Comparison of ENCODE assay signal across 8 cellular contexts in the genomic region with DNA sequence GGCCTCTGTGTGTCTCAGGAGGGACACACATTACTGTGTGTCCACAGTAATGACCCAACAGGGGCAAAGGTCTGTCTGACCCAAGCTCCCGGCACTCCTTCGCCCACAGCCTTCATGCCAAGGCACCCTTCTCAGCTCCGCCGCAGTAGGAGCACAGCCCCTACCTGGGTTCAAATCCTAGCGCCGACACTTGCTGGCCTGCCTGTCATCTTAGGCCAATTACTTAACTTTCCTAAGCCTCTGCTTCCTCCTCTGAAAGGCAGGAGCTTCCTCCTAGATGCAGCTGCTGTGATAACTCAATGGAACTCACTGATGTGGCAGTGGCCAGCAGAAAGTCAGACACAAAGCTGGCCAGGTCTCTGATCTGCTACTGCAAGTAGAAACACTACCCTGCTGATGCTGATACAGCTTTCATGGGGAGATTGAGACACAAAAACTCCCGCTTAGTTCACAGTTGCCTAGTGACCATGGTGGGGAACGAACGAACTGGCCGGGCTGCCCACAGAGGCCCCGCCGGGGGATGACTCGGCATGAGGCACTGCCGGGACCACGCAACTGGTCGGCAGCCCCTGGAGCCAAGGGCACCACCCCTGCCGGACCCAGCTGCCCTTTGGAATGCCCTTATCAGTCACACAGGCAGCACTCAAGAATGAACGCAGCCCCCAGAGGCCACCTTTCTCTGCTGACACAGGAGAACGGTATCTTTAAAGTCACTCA. TPM values are rescaled to one million over a fixed set of nuclear protein-coding genes. Genes with fewer than 3 reads are reported as not detected.
DNase-seq lines count a peak whose midpoint lies in the region; ATAC-seq, FAIRE-seq and TF ChIP-seq lines count a peak whose summit lies in the region.

No MANE protein-coding gene starts in this region.

- ATAC-seq in HG03469 (IDR thresholded peaks at IDR 0.05; ENCODE audit: unreplicated experiment), result no peak

- H3K9me3 Mint-ChIP-seq in MCF 10A (ENCODE audit: unreplicated experiment), result no peaks in the 10 kb centered on the region

- H3K79me2 ChIP-seq in keratinocyte (ENCODE audit: control insufficient read depth, insufficient read depth, low read length), result peaks cover 79% of the 10 kb centered on the region

- H3K9me1 ChIP-seq in keratinocyte (ENCODE audit: control insufficient read depth, extremely low read depth, insufficient read depth, low read length), result peaks cover 11% of the 10 kb centered on the region

- H3K27me3 ChIP-seq in breast epithelium (no peaks in the 10 kb centered on the region), adipocyte (replicated peaks; ENCODE audit: control insufficient read depth, insufficient read depth, low read length) (no peaks in the 10 kb centered on the region), keratinocyte (ENCODE audit: control insufficient read depth, extremely low read depth, insufficient read depth, low read length) (no peaks in the 10 kb centered on the region), stomach smooth muscle (ENCODE audit: control insufficient read depth in 1 of 2, insufficient read depth in 2 of 2, low read length in 2 of 2) (no peaks in the 10 kb centered on the region)

- BruUV-seq in MCF 10A (replicated peaks; lab: Mats Ljungman, UMichigan), result no TSS peak

- intact Hi-C loops in breast epithelium (cut with DNase I; ENCODE audit: low total_unique reads), result no loop called here
- intact Hi-C loops in MCF 10A (cut with micrococcal nuclease), result no loop called here

- dilution Hi-C loops in keratinocyte (cut with MboI; ENCODE audit: extremely low pct_ligation_motif_present, low sequenced_read_pairs), result no loop called here

- POLR2A ChIA-PET in MCF 10A (lab: Yijun Ruan, JAX), result interaction anchor here (3.3 kb wide), 1 partner anchor 14 kb away, joined by 38 read pairs; no protein-coding TSS in a partner anchor

- peak overlapping the region in 1 of 3 donors; percentile 25 for H3K4me3 ChIP-seq in breast epithelium
- peak overlapping the region; percentile 42 for H3K4me3 ChIP-seq in adipocyte (ENCODE audit: low read length)
- peak overlapping the region in 2 of 3 experiments; percentile 11 to 29 for H3K4me3 ChIP-seq in keratinocyte (ENCODE audit: control insufficient read depth in 2 of 3, extremely low read depth in 1 of 3, insufficient read depth in 2 of 3, low read depth in 1 of 3, low read length in 3 of 3)
- H3K4me3 ChIP-seq in stomach smooth muscle (ENCODE audit: low read length in 2 of 2), result peak overlapping the region; percentile 31 to 58

- no peak overlapping the region for H2AFZ ChIP-seq in keratinocyte (ENCODE audit: control insufficient read depth, low read length)

- CTCF ChIA-PET in MCF 10A (lab: Yijun Ruan, JAX), result interaction anchor here (0.6 to 3.1 kb wide), 10 partner anchors 12 to 333 kb away, joined by 3 to 31 read pairs (median 3); a partner anchor contains a TSS

- no peak for FAIRE-seq in keratinocyte (lab: Jason Lieb, UNC)

- H3K27ac ChIP-seq in breast epithelium (peak overlapping the region; percentile 68 to 75), keratinocyte (ENCODE audit: control insufficient read depth, insufficient read depth, low read length) (peak overlapping the region; percentile 80), stomach smooth muscle (ENCODE audit: low read length) (peak overlapping the region; percentile 99)

- peaks cover 23% of the 10 kb centered on the region for H3K36me3 Mint-ChIP-seq in MCF 10A (ENCODE audit: insufficient read depth, unreplicated experiment)

- DNase-seq in breast epithelium (ENCODE audit: low spot score in 2 of 2) (no peak), MCF 10A (ENCODE audit: unreplicated experiment) (no peak), adipocyte (ENCODE audit: low read depth) (peak; percentile 79), keratinocyte (ENCODE audit: low read depth, low spot score) (no peak), RPMI8226 (no peak), NCI-H774 (lab: John Stamatoyannopoulos, UW) (no peak)

- H3K4me1 ChIP-seq in breast epithelium, result peaks cover 7 to 23% of the 10 kb centered on the region in 2 donors
- H3K4me1 ChIP-seq in adipocyte (ENCODE audit: control insufficient read depth, insufficient read depth, low read length), result peaks cover 51% of the 10 kb centered on the region
- H3K4me1 ChIP-seq in keratinocyte (ENCODE audit: control insufficient read depth, extremely low read depth, insufficient read depth, low read length), result peaks cover 65% of the 10 kb centered on the region
- H3K4me1 ChIP-seq in stomach smooth muscle (ENCODE audit: control insufficient read depth, insufficient read depth, low read length), result peaks cover 86% of the 10 kb centered on the region

- H3K4me1 Mint-ChIP-seq in MCF 10A (ENCODE audit: insufficient read depth, unreplicated experiment), result peaks cover 30% of the 10 kb centered on the region

- peak overlapping the region; percentile 60 for H3K4me2 ChIP-seq in keratinocyte (ENCODE audit: control insufficient read depth, extremely low read depth, insufficient read depth, low read depth, low read length)

- no peak overlapping the region for H3K27ac Mint-ChIP-seq in MCF 10A (ENCODE audit: low read depth, unreplicated experiment)

- H3K9ac ChIP-seq in adipocyte (ENCODE audit: low read length), result peak overlapping the region; percentile 49
- H3K9ac ChIP-seq in keratinocyte (ENCODE audit: control insufficient read depth, extremely low read depth, insufficient read depth, low read length), result peak overlapping the region; percentile 42
- H3K9ac ChIP-seq in stomach smooth muscle (ENCODE audit: low read length in 2 of 2), result peak overlapping the region; percentile 31 to 69

- H3K4me3 Mint-ChIP-seq in MCF 10A (ENCODE audit: unreplicated experiment), result no peak overlapping the region

- no peak for TF ChIP-seq POLR2A in breast epithelium (IDR thresholded peaks at IDR 0.05)

- H3K36me3 ChIP-seq in breast epithelium, result no peaks in the 10 kb centered on the region
- peaks cover 38% of the 10 kb centered on the region for H3K36me3 ChIP-seq in adipocyte (ENCODE audit: control insufficient read depth, insufficient read depth, low read length, severe bottlenecking)
- peaks cover 26 to 53% of the 10 kb centered on the region in 2 experiments for H3K36me3 ChIP-seq in keratinocyte (ENCODE audit: control insufficient read depth in 2 of 2, extremely low read depth in 1 of 2, insufficient read depth in 2 of 2, low read length in 2 of 2)
- H3K36me3 ChIP-seq in stomach smooth muscle (ENCODE audit: control insufficient read depth in 2 of 2, insufficient read depth in 2 of 2, low read length in 2 of 2), result peaks cover 11 to 21% of the 10 kb centered on the region in 2 donors

- peaks cover 16% of the 10 kb centered on the region for H4K20me1 ChIP-seq in keratinocyte (ENCODE audit: control insufficient read depth, extremely low read depth, insufficient read depth, low read length)

- no peak for TF ChIP-seq CTCF in breast epithelium (IDR thresholded peaks at IDR 0.05)
- TF ChIP-seq CTCF in MCF 10A (IDR thresholded peaks at IDR 0.05; ENCODE audit: unreplicated experiment), result no peak
- no peak for TF ChIP-seq CTCF in keratinocyte (optimal IDR thresholded peaks at IDR 0.05 in 1 of 3, IDR thresholded peaks at IDR 0.05 in 1 of 3, conservative IDR thresholded peaks at IDR 0.05 in 1 of 3; ENCODE audit: extremely low read depth in 1 of 3, insufficient read depth in 2 of 3, low read length in 3 of 3)

- no peaks in the 10 kb centered on the region for H3K27me3 Mint-ChIP-seq in MCF 10A (ENCODE audit: insufficient read depth, unreplicated experiment)

- H3K9me3 ChIP-seq in breast epithelium, result no peaks in the 10 kb centered on the region
- H3K9me3 ChIP-seq in adipocyte (ENCODE audit: control insufficient read depth, low read length), result no peaks in the 10 kb centered on the region
- no peaks in the 10 kb centered on the region for H3K9me3 ChIP-seq in keratinocyte (ENCODE audit: control insufficient read depth, low read depth, low read length)
- H3K9me3 ChIP-seq in stomach smooth muscle (ENCODE audit: control insufficient read depth in 2 of 2, low read length in 2 of 2), result no peaks in the 10 kb centered on the region

RNA-seq across cellular contexts. Expression of a gene that starts 8.1 kb away (rescaled TPM):
- total RNA-seq in breast epithelium, result 10 to 100 TPM; 26.9 to 45.4 (median 31.2) TPM
- 67.9 and 80.6 TPM in 2 replicates for total RNA-seq in MCF 10A (2022)
- 73.9 to 192 TPM (median 75.6 TPM) in 3 replicates for polyA plus RNA-seq in keratinocyte
- polyA plus RNA-seq in keratinocyte (2011; ENCODE audit: low read depth), result 89.7 TPM
- 69.4 and 117 TPM in 2 replicates for polyA plus RNA-seq in keratinocyte (2011; cell fraction: cytosol; rRNA removed)
- polyA plus RNA-seq in keratinocyte (2011; cell fraction: nucleus; rRNA removed), result 139 and 148 TPM in 2 replicates
- 50.2 and 134 TPM in 2 replicates for polyA plus RNA-seq in keratinocyte (2012; ENCODE audit: low replicate concordance)
- 107 to 412 TPM (median 144 TPM) in 3 replicates for polyA minus RNA-seq in keratinocyte
- 120 TPM for polyA minus RNA-seq in keratinocyte (2011; cell fraction: cytosol; rRNA and poly(A)+ RNA removed)
- polyA minus RNA-seq in keratinocyte (2011; cell fraction: nucleus; rRNA and poly(A)+ RNA removed), result 91.0 and 135 TPM in 2 replicates

RNA-seq across cellular contexts. Expression of a gene that starts 25.9 kb away (rescaled TPM):
- total RNA-seq in breast epithelium, result 10 to 100 TPM in 1 of 3 donors, 1 to 10 TPM in 1, not detected in 1; 5.9 to 14.9 TPM
- total RNA-seq in MCF 10A (2022), result 3.0 and 3.7 TPM in 2 replicates
- 2.2 to 4.0 TPM (median 2.5 TPM) in 3 replicates for polyA plus RNA-seq in keratinocyte
- 2.5 TPM for polyA plus RNA-seq in keratinocyte (2011; ENCODE audit: low read depth)
- 1.4 and 3.5 TPM in 2 replicates for polyA plus RNA-seq in keratinocyte (2011; cell fraction: cytosol; rRNA removed)
- 9.9 and 12.9 TPM in 2 replicates for polyA plus RNA-seq in keratinocyte (2011; cell fraction: nucleus; rRNA removed)
- polyA plus RNA-seq in keratinocyte (2012; ENCODE audit: low replicate concordance), result 6.3 and 7.4 TPM in 2 replicates
- polyA minus RNA-seq in keratinocyte, result 3.6 to 9.7 TPM (median 5.5 TPM) in 3 replicates
- polyA minus RNA-seq in keratinocyte (2011; cell fraction: cytosol; rRNA and poly(A)+ RNA removed), result 4.6 TPM
- polyA minus RNA-seq in keratinocyte (2011; cell fraction: nucleus; rRNA and poly(A)+ RNA removed), result 11.5 and 16.9 TPM in 2 replicates

RNA-seq across cellular contexts. Expression of a gene that starts 46.7 kb away (rescaled TPM):
- total RNA-seq in breast epithelium (10 to 100 TPM; 20.0 to 22.1 (median 21.2) TPM), MCF 10A (2022) (28.7 and 29.9 TPM in 2 replicates)
- polyA plus RNA-seq in keratinocyte, result 2.4 to 5.7 TPM (median 4.5 TPM) in 3 replicates
- polyA plus RNA-seq in keratinocyte (2011; ENCODE audit: low read depth), result 8.6 TPM
- polyA plus RNA-seq in keratinocyte (2011; cell fraction: cytosol; rRNA removed), result 3.0 and 6.4 TPM in 2 replicates
- 15.8 and 21.8 TPM in 2 replicates for polyA plus RNA-seq in keratinocyte (2011; cell fraction: nucleus; rRNA removed)
- 13.5 and 26.7 TPM in 2 replicates for polyA plus RNA-seq in keratinocyte (2012; ENCODE audit: low replicate concordance)
- 7.6 to 19.2 TPM (median 9.6 TPM) in 3 replicates for polyA minus RNA-seq in keratinocyte
- 27.4 TPM for polyA minus RNA-seq in keratinocyte (2011; cell fraction: cytosol; rRNA and poly(A)+ RNA removed)
- 18.6 and 21.2 TPM in 2 replicates for polyA minus RNA-seq in keratinocyte (2011; cell fraction: nucleus; rRNA and poly(A)+ RNA removed)

RNA-seq across cellular contexts. Expression of a gene that starts 54.2 kb away (rescaled TPM):
- total RNA-seq in breast epithelium, result 10 to 100 TPM; 12.8 to 14.0 (median 13.8) TPM
- total RNA-seq in MCF 10A (2022), result 38.0 and 48.0 TPM in 2 replicates
- 13.7 to 20.6 TPM (median 16.4 TPM) in 3 replicates for polyA plus RNA-seq in keratinocyte
- 7.8 TPM for polyA plus RNA-seq in keratinocyte (2011; ENCODE audit: low read depth)
- 16.3 and 20.1 TPM in 2 replicates for polyA plus RNA-seq in keratinocyte (2011; cell fraction: cytosol; rRNA removed)
- 38.1 and 45.2 TPM in 2 replicates for polyA plus RNA-seq in keratinocyte (2011; cell fraction: nucleus; rRNA removed)
- polyA plus RNA-seq in keratinocyte (2012; ENCODE audit: low replicate concordance), result 14.8 and 20.4 TPM in 2 replicates
- polyA minus RNA-seq in keratinocyte, result 11.6 to 19.6 TPM (median 15.0 TPM) in 3 replicates
- 12.9 TPM for polyA minus RNA-seq in keratinocyte (2011; cell fraction: cytosol; rRNA and poly(A)+ RNA removed)
- polyA minus RNA-seq in keratinocyte (2011; cell fraction: nucleus; rRNA and poly(A)+ RNA removed), result 9.4 and 19.5 TPM in 2 replicates

RNA-seq across cellular contexts. Expression of a gene that starts 60.0 kb away (rescaled TPM):
- total RNA-seq in breast epithelium, result 10 to 100 TPM; 11.4 to 19.0 (median 14.8) TPM
- 29.2 and 33.1 TPM in 2 replicates for total RNA-seq in MCF 10A (2022)
- polyA plus RNA-seq in keratinocyte, result 14.2 to 19.1 TPM (median 18.2 TPM) in 3 replicates
- polyA plus RNA-seq in keratinocyte (2011; ENCODE audit: low read depth), result 4.6 TPM
- polyA plus RNA-seq in keratinocyte (2011; cell fraction: cytosol; rRNA removed), result 10.7 and 17.7 TPM in 2 replicates
- 39.7 and 52.7 TPM in 2 replicates for polyA plus RNA-seq in keratinocyte (2011; cell fraction: nucleus; rRNA removed)
- polyA plus RNA-seq in keratinocyte (2012; ENCODE audit: low replicate concordance), result 19.6 and 27.4 TPM in 2 replicates
- 12.3 to 50.8 TPM (median 16.1 TPM) in 3 replicates for polyA minus RNA-seq in keratinocyte
- polyA minus RNA-seq in keratinocyte (2011; cell fraction: cytosol; rRNA and poly(A)+ RNA removed), result 35.9 TPM
- 25.9 and 29.3 TPM in 2 replicates for polyA minus RNA-seq in keratinocyte (2011; cell fraction: nucleus; rRNA and poly(A)+ RNA removed)
